In genomic region chr2:190462611-190463010, GRCh38 we compare ENCODE assay signal across 29 cellular contexts.
"Had no signal": no experiment of that assay in that cellular context is flagged by ENCODE, and none has a peak within 500 bp of the region (broad histone marks: within the 10 kb centered on the region; RNA-seq: fewer than 3 reads in every experiment).

No MANE protein-coding gene starts in this region.

- H3K27me3 ChIP-seq: brain microvascular endothelial cell, esophagus muscularis mucosa, foreskin keratinocyte, heart left ventricle, pancreas, tibial nerve had no signal

- H3K27ac ChIP-seq: brain microvascular endothelial cell, esophagus muscularis mucosa, foreskin keratinocyte, heart left ventricle, pancreas, prostate gland, tibial nerve had no signal

- H3K4me2 ChIP-seq: smooth muscle cell had no signal

- H3K4me3 Mint-ChIP-seq: activated naive CD8-positive, alpha-beta T cell treated with anti-CD3 and anti-CD28 coated beads, Interleukin-2, amount 10 ng/mL, durations not matched to agents 7 days and 5 days; endodermal cell; immature natural killer cell; nephron progenitor cell; stimulated activated memory B cell treated with anti-CD40 and anti-IgM and Interleukin-4, amounts not matched to agents 10 μg/mL and 1 μg/mL and 100 μg/mL, for 72 hours; WTC11 had no signal

- DNase-seq: activated CD4-positive, alpha-beta T cell treated with anti-CD3 and anti-CD28 coated beads for 1 hour; activated CD4-positive, alpha-beta T cell treated with anti-CD3 and anti-CD28 coated beads, Interleukin-2, amount 50 U/mL, for 48 hours; activated CD8-positive, alpha-beta memory T cell treated with anti-CD3 and anti-CD28 coated beads for 24 hours; activated effector memory CD4-positive, alpha-beta T cell treated with Interleukin-2 at 50 U/mL for 16 hours; activated naive CD4-positive, alpha-beta T cell treated with Interleukin-2 at 50 U/mL for 16 hours; activated naive CD8-positive, alpha-beta T cell treated with anti-CD3 and anti-CD28 coated beads, Interleukin-2, amount 10 ng/mL, durations not matched to agents 7 days and 5 days; amniotic stem cell; brain microvascular endothelial cell; endodermal cell; foreskin keratinocyte; heart left ventricle; hypothalamus; immature natural killer cell; kidney; left colon; mammary epithelial cell; nephron progenitor cell; pancreas; stimulated activated CD4-positive, alpha-beta T cell treated with anti-CD3 and anti-CD28 coated beads, Interleukin-1b, Interleukin-23, amount 100 ng/mL, for 48 hours; stimulated activated CD4-positive, alpha-beta T cell treated with anti-CD3 and anti-CD28 coated beads, Interleukin-4, amount 100 ng/mL, for 4 hours; stimulated activated CD8-positive, alpha-beta memory T cell treated with anti-CD3 and anti-CD28 coated beads, Interleukin-4, amount 100 ng/mL, for 48 hours had no signal

- H3K36me3 ChIP-seq: brain microvascular endothelial cell, heart left ventricle, pancreas, prostate gland had no signal

- H3K27me3 Mint-ChIP-seq: activated naive CD8-positive, alpha-beta T cell treated with anti-CD3 and anti-CD28 coated beads, Interleukin-2, amount 10 ng/mL, durations not matched to agents 7 days and 5 days; stimulated activated memory B cell treated with anti-CD40 and anti-IgM and Interleukin-4, amounts not matched to agents 10 μg/mL and 1 μg/mL and 100 μg/mL, for 72 hours had no signal

- H3K4me1 Mint-ChIP-seq: endodermal cell had no signal

- ATAC-seq: foreskin keratinocyte; heart left ventricle; left colon; pancreas; stimulated activated memory B cell treated with anti-CD40 and anti-IgM and Interleukin-4, amounts not matched to agents 10 μg/mL and 1 μg/mL and 100 μg/mL, for 72 hours; WTC11 had no signal

- H3K4me1 ChIP-seq: prostate gland had no signal

- H3K36me3 Mint-ChIP-seq: WTC11 had no signal

- FAIRE-seq: astrocyte, kidney, pancreas, TTC549 had no signal

- H3K9me3 Mint-ChIP-seq: activated naive CD8-positive, alpha-beta T cell treated with anti-CD3 and anti-CD28 coated beads, Interleukin-2, amount 10 ng/mL, durations not matched to agents 7 days and 5 days; endodermal cell; immature natural killer cell; nephron progenitor cell; stimulated activated memory B cell treated with anti-CD40 and anti-IgM and Interleukin-4, amounts not matched to agents 10 μg/mL and 1 μg/mL and 100 μg/mL, for 72 hours; WTC11 had no signal

- H3K4me3 ChIP-seq: esophagus muscularis mucosa, heart left ventricle, pancreas, prostate gland, smooth muscle cell, tibial nerve had no signal

- H3K27ac Mint-ChIP-seq: activated naive CD8-positive, alpha-beta T cell treated with anti-CD3 and anti-CD28 coated beads, Interleukin-2, amount 10 ng/mL, durations not matched to agents 7 days and 5 days; endodermal cell; nephron progenitor cell; stimulated activated memory B cell treated with anti-CD40 and anti-IgM and Interleukin-4, amounts not matched to agents 10 μg/mL and 1 μg/mL and 100 μg/mL, for 72 hours; WTC11 had no signal

- H3K9me3 ChIP-seq: esophagus muscularis mucosa, heart left ventricle, pancreas, prostate gland, tibial nerve had no signal
